1 cellular context compared by ENCODE assay signal in genomic region chr12:131893605-131894312, GRCh38.
TF ChIP-seq lines count a peak whose summit lies in the region.

No MANE protein-coding gene starts in this region.

TF ChIP-seq in HCT116, 20 proteins besides CTCF, POLR2A, EP300 and RAD21 (continued from another document):
- TF ChIP-seq ZBTB33 (IDR thresholded peaks at IDR 0.05; ENCODE audit: extremely low read depth, insufficient replicate concordance, low read length) (no peak), EGR1 (IDR thresholded peaks at IDR 0.05; ENCODE audit: low read depth) (no peak), FOSL1 (IDR thresholded peaks at IDR 0.05; ENCODE audit: low read depth) (no peak), ZFX (IDR thresholded peaks at IDR 0.05) (no peak), CEBPB (IDR thresholded peaks at IDR 0.05; ENCODE audit: low read depth) (no peak)
